13 cellular contexts compared by ENCODE assay signal in genomic region chr17:49216953-49217650, GRCh38. TPM values are rescaled to one million over a fixed set of nuclear protein-coding genes. Genes with fewer than 3 reads are reported as not detected.
A peak's percentile ranks its signal among the peaks of the same experiment; 100 is the strongest.
DNase-seq lines count a peak whose midpoint lies in the region; ATAC-seq and TF ChIP-seq lines count a peak whose summit lies in the region.
"Had no signal": no experiment of that assay in that cellular context is flagged by ENCODE, and none has a peak within 500 bp of the region (broad histone marks: within the 10 kb centered on the region; RNA-seq: fewer than 3 reads in every experiment).

No MANE protein-coding gene starts in this region.

- H3K36me3 Mint-ChIP-seq in T-helper 17 cell (ENCODE audit: low read depth), result peaks cover 3% of the 10 kb centered on the region

- intact Hi-C loops in psoas muscle (cut with DNase I), result no loop called here

- H3K4me3 ChIP-seq in psoas muscle, result no peak overlapping the region
- H3K4me3 ChIP-seq: uterus had no signal

- peaks cover 57% of the 10 kb centered on the region for H3K4me1 Mint-ChIP-seq in T-helper 17 cell

- DNase-seq in GM20000 (ENCODE audit: low spot score), result peak; percentile 19
- no peak for DNase-seq in T-helper 17 cell
- DNase-seq in globus pallidus (ENCODE audit: low spot score), result peak; percentile 38
- DNase-seq in psoas muscle, result peak; percentile 33 to 64
- DNase-seq in NCI-H510A treated with DMSO at 0.1 percent for 48 hours (lab: John Stamatoyannopoulos, UW), result no peak
- no peak for DNase-seq in SK-N-DZ (ENCODE audit: low spot score)
- no peak for DNase-seq in NCI-H774 (lab: John Stamatoyannopoulos, UW)
- DNase-seq: EL had no signal

- H3K27ac Mint-ChIP-seq in T-helper 17 cell, result peak overlapping the region; percentile 96

- TF ChIP-seq CTCF in GM20000 (IDR thresholded peaks at IDR 0.05; ENCODE audit: extremely low read depth, missing control alignments), result no peak
- no peak for TF ChIP-seq CTCF in psoas muscle (IDR thresholded peaks at IDR 0.05)

- ATAC-seq in T-helper 17 cell (no peak), psoas muscle (peak in 3 of 4 donors; percentile 34 to 67 (median 59)), GM18520 (IDR thresholded peaks at IDR 0.05; ENCODE audit: unreplicated experiment) (no peak)

- H3K4me1 ChIP-seq in psoas muscle, result no peaks in the 10 kb centered on the region

- H3K27me3 Mint-ChIP-seq in T-helper 17 cell, result no peaks in the 10 kb centered on the region

- no peak overlapping the region for H3K27ac ChIP-seq in psoas muscle

- H3K27me3 ChIP-seq in psoas muscle (ENCODE audit: insufficient read depth in 3 of 3, low read length in 2 of 3), result peaks cover 0 to 24% (median 7%) of the 10 kb centered on the region in 3 donors
- H3K27me3 ChIP-seq: uterus had no signal

- H3K4me3 Mint-ChIP-seq in T-helper 17 cell, result peak overlapping the region; percentile 91

- no peaks in the 10 kb centered on the region for H3K36me3 ChIP-seq in psoas muscle (ENCODE audit: insufficient read depth in 1 of 2, low read depth in 1 of 2)
- H3K36me3 ChIP-seq: uterus had no signal

- 46 to 51% (median 50%) methylated on average over 11 of the region's 11 CpGs for WGBS in psoas muscle, 3 donors

- H3K9me3 ChIP-seq in T-helper 17 cell (ENCODE audit: control insufficient read depth, low read length, poor library complexity, severe bottlenecking) (no peaks in the 10 kb centered on the region), psoas muscle (no peaks in the 10 kb centered on the region)
- H3K9me3 ChIP-seq: uterus had no signal

RNA-seq across cellular contexts. Expression of gene ABI3, which starts 6.6 kb away (rescaled TPM):
- total RNA-seq in T-helper 17 cell (10 to 100 TPM in 1 of 2 donors, 1 to 10 TPM in 1; 6.5 to 10.5 TPM), psoas muscle (1 to 10 TPM; 1.9 to 3.8 (median 2.5) TPM)
- polyA plus RNA-seq in psoas muscle, result 1 to 10 TPM; 1.1 to 2.9 (median 2.1) TPM
- 0.12 TPM in 1 of 2 replicates, not detected in the other for polyA plus RNA-seq in SK-N-DZ (2014; cell fraction: cytosol; rRNA removed)
- polyA plus RNA-seq in SK-N-DZ (2014; cell fraction: nucleus; rRNA removed), result not detected in 2 replicates
- total RNA-seq: SK-MEL-5 had no signal

RNA-seq across cellular contexts. Expression of gene GNGT2, which starts 6.7 kb away (rescaled TPM):
- 1 to 10 TPM; 3.0 to 4.4 TPM for total RNA-seq in T-helper 17 cell
- total RNA-seq in psoas muscle, result 1 to 10 TPM in 1 of 4 donors, under 1 TPM in 3; 0.39 to 2.0 (median 0.49) TPM
- polyA plus RNA-seq in psoas muscle, result 1 to 10 TPM in 1 of 3 donors, under 1 TPM in 2; 0.32 to 1.3 (median 0.58) TPM
- not detected in 2 replicates for polyA plus RNA-seq in SK-N-DZ (2014; cell fraction: cytosol; rRNA removed)
- not detected in 2 replicates for polyA plus RNA-seq in SK-N-DZ (2014; cell fraction: nucleus; rRNA removed)
- total RNA-seq: SK-MEL-5 had no signal

RNA-seq across cellular contexts. Expression of gene PHOSPHO1, which starts 13.5 kb away (rescaled TPM):
- total RNA-seq in T-helper 17 cell, result not detected
- total RNA-seq in psoas muscle, result 1 to 10 TPM in 3 of 4 donors, under 1 TPM in 1; 0.30 to 4.2 (median 1.7) TPM
- polyA plus RNA-seq in psoas muscle, result under 1 TPM; 0.59 to 0.70 (median 0.68) TPM
- polyA plus RNA-seq in SK-N-DZ (2014; cell fraction: cytosol; rRNA removed), result not detected in 2 replicates
- 0.17 TPM in 1 of 2 replicates, not detected in the other for polyA plus RNA-seq in SK-N-DZ (2014; cell fraction: nucleus; rRNA removed)
- total RNA-seq: epithelial cell of proximal tubule, lung microvascular endothelial cell had no signal

Comparison
In these comparisons a context has a peak if more than half of its experiments do, and no peak if none do; other contexts are left out.
1. DNase-seq: peak in GM20000 (single experiment), globus pallidus (single experiment) and psoas muscle (2 of 2); none in T-helper 17 cell (0 of 3), NCI-H510A treated with DMSO at 0.1 percent for 48 hours (single experiment), SK-N-DZ (single experiment) and NCI-H774 (single experiment).
2. ATAC-seq: peak in psoas muscle (3 of 4); none in T-helper 17 cell (single experiment) and GM18520 (single experiment).